ENCODE assay signal across 33 cellular contexts in genomic region chr16:60741810-60742209, GRCh38.
"Had no signal": no experiment of that assay in that cellular context is flagged by ENCODE, and none has a peak within 500 bp of the region (broad histone marks: within the 10 kb centered on the region; RNA-seq: fewer than 3 reads in every experiment).

No MANE protein-coding gene starts in this region.

- DNase-seq: activated CD4-positive, alpha-beta T cell treated with anti-CD3 and anti-CD28 coated beads for 1 hour; activated CD4-positive, alpha-beta T cell treated with anti-CD3 and anti-CD28 coated beads for 48 hours; activated CD4-positive, CD25-positive, alpha-beta regulatory T cell; activated CD8-positive, alpha-beta T cell treated with anti-CD3 and anti-CD28 coated beads for 36 hours; activated gamma-delta T cell; activated naive CD4-positive, alpha-beta T cell treated with Interleukin-2 at 50 U/mL for 16 hours; activated naive CD8-positive, alpha-beta T cell treated with anti-CD3 and anti-CD28 coated beads, Interleukin-2, amount 10 ng/mL, durations not matched to agents 7 days and 5 days; activated T-cell treated with anti-CD3 and anti-CD28 coated beads, Interleukin-2, amount 50 U/mL, for 1 hour; activated T-cell treated with anti-CD3 and anti-CD28 coated beads, Interleukin-2, amount 50 U/mL, for 72 hours; body of pancreas; Karpas-422; KBM-7; MV-4-11; NCI-H1092; NCI-H1436 treated with DMSO at 0.1 percent for 48 hours; NCI-H1694 treated with DMSO at 0.1 percent for 48 hours; NCI-H2029; NCI-H2107; NCI-H2171; NCI-H510A; NCI-H526; NCI-H748 treated with DMSO at 0.1 percent for 48 hours; NK-92 treated with Interleukin-12 subunit alpha and Interleukin-12 subunit beta, amount 100 ng/mL, for 24 hours; PC-3; Peyer's patch; RPMI8226; SHP77 treated with DMSO at 0.1 percent for 48 hours; SW 1271; T-helper 1 cell; T-helper 2 cell; T-helper 9 cell had no signal

- H3K4me1 Mint-ChIP-seq: activated naive CD4-positive, alpha-beta T cell treated with anti-CD3 and anti-CD28 coated beads, Interleukin-2, amount 50 U/mL, for 24 hours; activated naive CD8-positive, alpha-beta T cell treated with anti-CD3 and anti-CD28 coated beads, Interleukin-2, amount 10 ng/mL, durations not matched to agents 7 days and 5 days; activated T-helper 17 cell treated with anti-CD3 and anti-CD28 coated beads, Interleukin-2, amount 50 U/mL, for 72 hours had no signal

- H3K4me3 Mint-ChIP-seq: activated CD8-positive, alpha-beta T cell treated with anti-CD3 and anti-CD28 coated beads for 36 hours; activated naive CD4-positive, alpha-beta T cell treated with anti-CD3 and anti-CD28 coated beads, Interleukin-2, amount 50 U/mL, for 24 hours; activated naive CD8-positive, alpha-beta T cell treated with anti-CD3 and anti-CD28 coated beads, Interleukin-2, amount 10 ng/mL, durations not matched to agents 7 days and 5 days; activated T-cell treated with anti-CD3 and anti-CD28 coated beads, Interleukin-2, amount 50 U/mL, for 72 hours; activated T-helper 17 cell treated with anti-CD3 and anti-CD28 coated beads, Interleukin-2, amount 50 U/mL, for 72 hours had no signal

- H3K27me3 Mint-ChIP-seq: activated CD8-positive, alpha-beta T cell treated with anti-CD3 and anti-CD28 coated beads for 36 hours; activated naive CD4-positive, alpha-beta T cell treated with anti-CD3 and anti-CD28 coated beads, Interleukin-2, amount 50 U/mL, for 24 hours; activated naive CD8-positive, alpha-beta T cell treated with anti-CD3 and anti-CD28 coated beads, Interleukin-2, amount 10 ng/mL, durations not matched to agents 7 days and 5 days; activated T-helper 17 cell treated with anti-CD3 and anti-CD28 coated beads, Interleukin-2, amount 50 U/mL, for 72 hours had no signal

- H3K27ac Mint-ChIP-seq: activated CD8-positive, alpha-beta T cell treated with anti-CD3 and anti-CD28 coated beads for 36 hours; activated naive CD4-positive, alpha-beta T cell treated with anti-CD3 and anti-CD28 coated beads, Interleukin-2, amount 50 U/mL, for 24 hours; activated naive CD8-positive, alpha-beta T cell treated with anti-CD3 and anti-CD28 coated beads, Interleukin-2, amount 10 ng/mL, durations not matched to agents 7 days and 5 days; activated T-cell treated with anti-CD3 and anti-CD28 coated beads, Interleukin-2, amount 50 U/mL, for 72 hours; activated T-helper 17 cell treated with anti-CD3 and anti-CD28 coated beads, Interleukin-2, amount 50 U/mL, for 72 hours had no signal

- H3K36me3 Mint-ChIP-seq: activated naive CD4-positive, alpha-beta T cell treated with anti-CD3 and anti-CD28 coated beads, Interleukin-2, amount 50 U/mL, for 24 hours; activated naive CD8-positive, alpha-beta T cell treated with anti-CD3 and anti-CD28 coated beads, Interleukin-2, amount 10 ng/mL, durations not matched to agents 7 days and 5 days had no signal
